In genomic region chr18:33928226-33928625, GRCh38 we compare ENCODE assay signal across 23 cellular contexts.
DNase-seq lines count a peak whose midpoint lies in the region; ATAC-seq, FAIRE-seq and TF ChIP-seq lines count a peak whose summit lies in the region.
"Had no signal": no experiment of that assay in that cellular context is flagged by ENCODE, and none has a peak within 500 bp of the region (broad histone marks: within the 10 kb centered on the region; RNA-seq: fewer than 3 reads in every experiment).

No MANE protein-coding gene starts in this region.

- H3K9me3 Mint-ChIP-seq in activated CD8-positive, alpha-beta T cell treated with anti-CD3 and anti-CD28 coated beads for 36 hours = peaks cover 2% of the 10 kb centered on the region
- H3K9me3 Mint-ChIP-seq in activated T-helper 2 cell treated with anti-CD3 and anti-CD28 coated beads, Interferon-gamma antibody, Interleukin-2, Interleukin-4, amounts not matched to agents 10 μg/mL and 5 μg/mL and 100 μg/mL, durations not matched to agents 14 hours and 24 hours and 36 hours = peaks cover 3% of the 10 kb centered on the region
- H3K9me3 Mint-ChIP-seq: dendritic cell treated with granulocyte-macrophage colony-stimulating factor and Interleukin-4, amounts not matched to agents 40 ng/mL and 50 ng/mL, for 4 days had no signal

- intact Hi-C loops in activated CD8-positive, alpha-beta T cell treated with anti-CD3 and anti-CD28 coated beads for 36 hours (cut with micrococcal nuclease) = no loop called here
- intact Hi-C loops in head of caudate nucleus (cut with DNase I) = no loop called here
- intact Hi-C loops in activated T-helper 2 cell treated with anti-CD3 and anti-CD28 coated beads, Interferon-gamma antibody, Interleukin-2, Interleukin-4, amounts not matched to agents 10 μg/mL and 5 μg/mL and 100 μg/mL, durations not matched to agents 14 hours and 24 hours and 36 hours (cut with micrococcal nuclease) = no loop called here

- no peaks in the 10 kb centered on the region for H3K27me3 ChIP-seq in adipocyte (replicated peaks; ENCODE audit: control insufficient read depth, insufficient read depth, low read length)
- H3K27me3 ChIP-seq: BE2C, breast epithelium, Peyer's patch, upper lobe of left lung had no signal

- no peak overlapping the region for H3K27ac Mint-ChIP-seq in activated CD8-positive, alpha-beta T cell treated with anti-CD3 and anti-CD28 coated beads for 36 hours
- H3K27ac Mint-ChIP-seq in activated T-helper 2 cell treated with anti-CD3 and anti-CD28 coated beads, Interferon-gamma antibody, Interleukin-2, Interleukin-4, amounts not matched to agents 10 μg/mL and 5 μg/mL and 100 μg/mL, durations not matched to agents 14 hours and 24 hours and 36 hours = no peak overlapping the region
- H3K27ac Mint-ChIP-seq: activated CD8-positive, alpha-beta memory T cell treated with anti-CD3 and anti-CD28 coated beads, Interleukin-2, amount 10 ng/mL, durations not matched to agents 7 days and 5 days; activated naive CD4-positive, alpha-beta T cell treated with anti-CD3 and anti-CD28 coated beads, Interleukin-2, amount 50 U/mL, for 72 hours; dendritic cell treated with granulocyte-macrophage colony-stimulating factor and Interleukin-4, amounts not matched to agents 40 ng/mL and 50 ng/mL, for 4 days; naive thymus-derived CD4-positive, alpha-beta T cell had no signal

- no peaks in the 10 kb centered on the region for H3K4me1 ChIP-seq in adipocyte (ENCODE audit: control insufficient read depth, insufficient read depth, low read length)
- H3K4me1 ChIP-seq: breast epithelium, Peyer's patch, upper lobe of left lung had no signal

- ATAC-seq in activated CD8-positive, alpha-beta T cell treated with anti-CD3 and anti-CD28 coated beads for 36 hours = no peak
- ATAC-seq in HG03039 (IDR thresholded peaks at IDR 0.05; ENCODE audit: unreplicated experiment) = no peak
- ATAC-seq: activated CD8-positive, alpha-beta memory T cell treated with anti-CD3 and anti-CD28 coated beads, Interleukin-2, amount 10 ng/mL, durations not matched to agents 7 days and 5 days; activated naive CD4-positive, alpha-beta T cell treated with anti-CD3 and anti-CD28 coated beads, Interleukin-2, amount 50 U/mL, for 72 hours; GM12878; naive thymus-derived CD4-positive, alpha-beta T cell; right cardiac atrium had no signal

- H3K4me3 Mint-ChIP-seq in activated CD8-positive, alpha-beta T cell treated with anti-CD3 and anti-CD28 coated beads for 36 hours = no peak overlapping the region
- no peak overlapping the region for H3K4me3 Mint-ChIP-seq in activated T-helper 2 cell treated with anti-CD3 and anti-CD28 coated beads, Interferon-gamma antibody, Interleukin-2, Interleukin-4, amounts not matched to agents 10 μg/mL and 5 μg/mL and 100 μg/mL, durations not matched to agents 14 hours and 24 hours and 36 hours (ENCODE audit: low read depth)
- H3K4me3 Mint-ChIP-seq: activated CD8-positive, alpha-beta memory T cell treated with anti-CD3 and anti-CD28 coated beads, Interleukin-2, amount 10 ng/mL, durations not matched to agents 7 days and 5 days; dendritic cell treated with granulocyte-macrophage colony-stimulating factor and Interleukin-4, amounts not matched to agents 40 ng/mL and 50 ng/mL, for 4 days; naive thymus-derived CD4-positive, alpha-beta T cell had no signal

- POLR2A ChIA-PET in activated CD8-positive, alpha-beta T cell treated with anti-CD3 and anti-CD28 coated beads for 36 hours (lab: Charles Lee) = no interaction called here

- TF ChIP-seq CTCF in D721Med (IDR thresholded peaks at IDR 0.05; ENCODE audit: insufficient read depth, missing control alignments) (no peak), epithelial cell of proximal tubule (conservative IDR thresholded peaks at IDR 0.05; ENCODE audit: low read depth, low read length) (no peak)
- TF ChIP-seq CTCF in activated CD8-positive, alpha-beta T cell treated with anti-CD3 and anti-CD28 coated beads for 36 hours (IDR thresholded peaks at IDR 0.05) = no peak

- no peaks in the 10 kb centered on the region for H3K4me1 Mint-ChIP-seq in activated CD8-positive, alpha-beta T cell treated with anti-CD3 and anti-CD28 coated beads for 36 hours (ENCODE audit: low read depth)
- H3K4me1 Mint-ChIP-seq in activated T-helper 2 cell treated with anti-CD3 and anti-CD28 coated beads, Interferon-gamma antibody, Interleukin-2, Interleukin-4, amounts not matched to agents 10 μg/mL and 5 μg/mL and 100 μg/mL, durations not matched to agents 14 hours and 24 hours and 36 hours (ENCODE audit: low read depth) = no peaks in the 10 kb centered on the region
- H3K4me1 Mint-ChIP-seq: activated CD8-positive, alpha-beta memory T cell treated with anti-CD3 and anti-CD28 coated beads, Interleukin-2, amount 10 ng/mL, durations not matched to agents 7 days and 5 days; naive thymus-derived CD4-positive, alpha-beta T cell had no signal

- H3K9me3 ChIP-seq in adipocyte (ENCODE audit: control insufficient read depth, low read length) = no peaks in the 10 kb centered on the region
- H3K9me3 ChIP-seq: BE2C, breast epithelium, Peyer's patch, upper lobe of left lung had no signal

- no peaks in the 10 kb centered on the region for H3K36me3 ChIP-seq in adipocyte (ENCODE audit: control insufficient read depth, insufficient read depth, low read length, severe bottlenecking)
- H3K36me3 ChIP-seq: BE2C, breast epithelium, Peyer's patch, upper lobe of left lung had no signal

- peak; percentile 76 for FAIRE-seq in D721Med (lab: Jason Lieb, UNC)
- FAIRE-seq: GM12878 had no signal

- CTCF ChIA-PET in activated CD8-positive, alpha-beta T cell treated with anti-CD3 and anti-CD28 coated beads for 36 hours (lab: Charles Lee) = no interaction called here

- H3K9ac ChIP-seq in adipocyte (ENCODE audit: low read length) = no peak overlapping the region

- no peaks in the 10 kb centered on the region for H3K27me3 Mint-ChIP-seq in activated CD8-positive, alpha-beta T cell treated with anti-CD3 and anti-CD28 coated beads for 36 hours
- no peaks in the 10 kb centered on the region for H3K27me3 Mint-ChIP-seq in activated T-helper 2 cell treated with anti-CD3 and anti-CD28 coated beads, Interferon-gamma antibody, Interleukin-2, Interleukin-4, amounts not matched to agents 10 μg/mL and 5 μg/mL and 100 μg/mL, durations not matched to agents 14 hours and 24 hours and 36 hours (ENCODE audit: low read depth)
- H3K27me3 Mint-ChIP-seq: activated CD8-positive, alpha-beta memory T cell treated with anti-CD3 and anti-CD28 coated beads, Interleukin-2, amount 10 ng/mL, durations not matched to agents 7 days and 5 days; dendritic cell treated with granulocyte-macrophage colony-stimulating factor and Interleukin-4, amounts not matched to agents 40 ng/mL and 50 ng/mL, for 4 days; naive thymus-derived CD4-positive, alpha-beta T cell had no signal

- no peak overlapping the region for H3K4me3 ChIP-seq in adipocyte (ENCODE audit: low read length)
- no peak overlapping the region for H3K4me3 ChIP-seq in epithelial cell of proximal tubule (ENCODE audit: low read depth, low read length)
- H3K4me3 ChIP-seq: breast epithelium, GM12878, Peyer's patch, upper lobe of left lung had no signal

- no peaks in the 10 kb centered on the region for H3K36me3 Mint-ChIP-seq in activated CD8-positive, alpha-beta T cell treated with anti-CD3 and anti-CD28 coated beads for 36 hours (ENCODE audit: low read depth)
- H3K36me3 Mint-ChIP-seq in activated T-helper 2 cell treated with anti-CD3 and anti-CD28 coated beads, Interferon-gamma antibody, Interleukin-2, Interleukin-4, amounts not matched to agents 10 μg/mL and 5 μg/mL and 100 μg/mL, durations not matched to agents 14 hours and 24 hours and 36 hours (ENCODE audit: low read depth) = no peaks in the 10 kb centered on the region
- H3K36me3 Mint-ChIP-seq: activated CD8-positive, alpha-beta memory T cell treated with anti-CD3 and anti-CD28 coated beads, Interleukin-2, amount 10 ng/mL, durations not matched to agents 7 days and 5 days; activated naive CD4-positive, alpha-beta T cell treated with anti-CD3 and anti-CD28 coated beads, Interleukin-2, amount 50 U/mL, for 72 hours; naive thymus-derived CD4-positive, alpha-beta T cell had no signal

- DNase-seq in D721Med (ENCODE audit: insufficient read length, low spot score) (no peak), adipocyte (ENCODE audit: low read depth) (peak; percentile 63), epithelial cell of proximal tubule (ENCODE audit: low read depth) (peak; percentile 6), kidney tubule cell (ENCODE audit: low spot score) (peak; percentile 43), head of caudate nucleus (no peak)
- DNase-seq in activated CD8-positive, alpha-beta T cell treated with anti-CD3 and anti-CD28 coated beads for 36 hours = no peak
- no peak for DNase-seq in activated T-helper 2 cell treated with anti-CD3 and anti-CD28 coated beads, Interferon-gamma antibody, Interleukin-2, Interleukin-4, amounts not matched to agents 10 μg/mL and 5 μg/mL and 100 μg/mL, durations not matched to agents 14 hours and 24 hours and 36 hours (ENCODE audit: low spot score)
- DNase-seq: activated CD4-positive, alpha-beta T cell treated with anti-CD3 and anti-CD28 coated beads for 48 hours; activated CD8-positive, alpha-beta memory T cell treated with anti-CD3 and anti-CD28 coated beads, Interleukin-2, amount 10 ng/mL, durations not matched to agents 7 days and 5 days; BE2C; DMS79 treated with DMSO at 0.1 percent for 48 hours; naive thymus-derived CD4-positive, alpha-beta T cell; NCI-H1048; NCI-H187 treated with DMSO at 0.1 percent for 48 hours; NK-92 treated with Interleukin-12 subunit alpha and Interleukin-12 subunit beta, amount 100 ng/mL, for 24 hours; Peyer's patch; right cardiac atrium; upper lobe of left lung had no signal

Comparison
In these comparisons a context has a peak if more than half of its experiments do, and no peak if none do; other contexts are left out.
1. DNase-seq: peak in adipocyte (single experiment), epithelial cell of proximal tubule (single experiment) and kidney tubule cell (single experiment); none in D721Med (single experiment), activated CD8-positive, alpha-beta T cell treated with anti-CD3 and anti-CD28 coated beads for 36 hours (single experiment), head of caudate nucleus (0 of 42) and activated T-helper 2 cell treated with anti-CD3 and anti-CD28 coated beads, Interferon-gamma antibody, Interleukin-2, Interleukin-4, amounts not matched to agents 10 μg/mL and 5 μg/mL and 100 μg/mL, durations not matched to agents 14 hours and 24 hours and 36 hours (single experiment).